8 cellular contexts compared by ENCODE assay signal in genomic region chr3:126971891-126972351, GRCh38. TPM values are rescaled to one million over a fixed set of nuclear protein-coding genes. Genes with fewer than 3 reads are reported as not detected.
DNase-seq lines count a peak whose midpoint lies in the region; ATAC-seq and TF ChIP-seq lines count a peak whose summit lies in the region.

No MANE protein-coding gene starts in this region.

- no peaks in the 10 kb centered on the region for H3K79me2 ChIP-seq in GM23338 (replicated peaks; ENCODE audit: insufficient read depth)
- H3K79me2 ChIP-seq in MM.1S (ENCODE audit: low read length), result no peaks in the 10 kb centered on the region

- peak; percentile 51 for DNase-seq in GM23338 (ENCODE audit: low spot score)
- DNase-seq in caudate nucleus (lab: John Stamatoyannopoulos, UW), result peak in 13 of 61 donors; percentile 12 to 48 (median 28)
- peak; percentile 37 to 76 for DNase-seq in left colon
- DNase-seq in MM.1S, result no peak
- no peak for DNase-seq in D341Med (ENCODE audit: low spot score)
- no peak for DNase-seq in NCI-H1694 treated with DMSO at 0.1 percent for 48 hours (lab: John Stamatoyannopoulos, UW)

- H3K27ac ChIP-seq in GM23338 (ENCODE audit: low read depth) (no peak overlapping the region), caudate nucleus (ENCODE audit: low read depth, low read length) (peak overlapping the region; percentile 14), skin epidermis (peak overlapping the region in 11 of 21 experiments; percentile 20 to 77 (median 59)), MM.1S (ENCODE audit: low read length) (no peak overlapping the region)

- ATAC-seq in GM23338 (peak; percentile 84), left colon (peak; percentile 35), GM18870 (IDR thresholded peaks at IDR 0.05; ENCODE audit: unreplicated experiment) (no peak)

- no peaks in the 10 kb centered on the region for H3K27me3 ChIP-seq in GM23338 (ENCODE audit: insufficient read depth)
- no peaks in the 10 kb centered on the region for H3K27me3 ChIP-seq in MM.1S (replicated peaks; ENCODE audit: insufficient read depth, low read length)

- TF ChIP-seq CTCF in GM23338 (conservative IDR thresholded peaks at IDR 0.05; ENCODE audit: low read depth in 2 of 2) (no peak), MM.1S (IDR thresholded peaks at IDR 0.05; ENCODE audit: low read length) (no peak)

- H3K36me3 Mint-ChIP-seq in GM23338 (ENCODE audit: low read depth), result 0 out of 3 replicates have a peak, but pooled peaks cover 5% of the 10 kb centered on the region

- H3F3A ChIP-seq in GM23338 (replicated peaks; ENCODE audit: low read depth), result no peaks in the 10 kb centered on the region
- no peaks in the 10 kb centered on the region for H3F3A ChIP-seq in MM.1S (ENCODE audit: insufficient read depth, low read length)

- no peak overlapping the region for H3K27ac Mint-ChIP-seq in GM23338

- H3K4me2 ChIP-seq in GM23338 (no peak overlapping the region), MM.1S (ENCODE audit: low read depth, low read length) (no peak overlapping the region)

- peaks cover 24% of the 10 kb centered on the region for H3K4me1 Mint-ChIP-seq in GM23338

- no peak overlapping the region for H3K4me3 Mint-ChIP-seq in GM23338

- no peak overlapping the region for H3K9ac ChIP-seq in MM.1S (ENCODE audit: low read length)

- no peaks in the 10 kb centered on the region for H3K9me3 ChIP-seq in MM.1S (replicated peaks; ENCODE audit: insufficient read depth, low read length)

- H3K36me3 ChIP-seq in GM23338 (ENCODE audit: insufficient read depth) (no peaks in the 10 kb centered on the region), MM.1S (replicated peaks; ENCODE audit: insufficient read depth, low read length) (no peaks in the 10 kb centered on the region)

- H3K4me3 ChIP-seq in GM23338, result no peak overlapping the region
- H3K4me3 ChIP-seq in skin epidermis, result no peak overlapping the region
- no peak overlapping the region for H3K4me3 ChIP-seq in MM.1S (ENCODE audit: low read length)

- no peak overlapping the region for H2AFZ ChIP-seq in GM23338
- H2AFZ ChIP-seq in MM.1S (ENCODE audit: low read length), result no peak overlapping the region

- H4K20me1 ChIP-seq in GM23338 (replicated peaks; ENCODE audit: insufficient read depth) (no peaks in the 10 kb centered on the region), MM.1S (ENCODE audit: insufficient read depth, low read length) (no peaks in the 10 kb centered on the region)

- H3K27me3 Mint-ChIP-seq in GM23338 (ENCODE audit: insufficient read depth, low read depth, poor library complexity), result peaks cover 2% of the 10 kb centered on the region

- H3K9me3 Mint-ChIP-seq in GM23338, result peaks cover 12% of the 10 kb centered on the region

- H3K9me2 ChIP-seq in GM23338 (ENCODE audit: insufficient read depth) (no peaks in the 10 kb centered on the region), MM.1S (replicated peaks; ENCODE audit: insufficient read depth, low read length) (no peaks in the 10 kb centered on the region)

- H3K4me1 ChIP-seq in GM23338 (ENCODE audit: insufficient read depth) (no peaks in the 10 kb centered on the region), MM.1S (ENCODE audit: low read length) (no peaks in the 10 kb centered on the region)

- intact Hi-C loops in left colon (cut with DNase I, micrococcal nuclease), result loop anchor here in 1 of 2 donors (10.0 kb wide), 1 partner anchor 217 kb away; no protein-coding TSS in a partner anchor

TF ChIP-seq in GM23338, 12 proteins besides CTCF, POLR2A, EP300 and RAD21 (continues in another document):
- TF ChIP-seq EZH2 (IDR thresholded peaks at IDR 0.05; ENCODE audit: low read depth, unreplicated experiment) (no peak), STAT1 (IDR thresholded peaks at IDR 0.05; ENCODE audit: unreplicated experiment) (no peak), POLR2AphosphoS5 (IDR thresholded peaks at IDR 0.05; ENCODE audit: low read depth) (no peak), CREB1 (CRISPR knock-in tag; IDR thresholded peaks at IDR 0.05; ENCODE audit: low read depth) (no peak), ETS1 (IDR thresholded peaks at IDR 0.05) (no peak), JUNB (IDR thresholded peaks at IDR 0.05; ENCODE audit: unreplicated experiment) (no peak), ZNF114 (CRISPR knock-in tag; IDR thresholded peaks at IDR 0.05) (no peak), ZNF331 (CRISPR knock-in tag; IDR thresholded peaks at IDR 0.05; ENCODE audit: low read depth) (no peak), EZH2phosphoT487 (IDR thresholded peaks at IDR 0.05; ENCODE audit: unreplicated experiment) (no peak), NANOG (IDR thresholded peaks at IDR 0.05; ENCODE audit: borderline replicate concordance) (no peak)
- TF ChIP-seq, protein P1, sequence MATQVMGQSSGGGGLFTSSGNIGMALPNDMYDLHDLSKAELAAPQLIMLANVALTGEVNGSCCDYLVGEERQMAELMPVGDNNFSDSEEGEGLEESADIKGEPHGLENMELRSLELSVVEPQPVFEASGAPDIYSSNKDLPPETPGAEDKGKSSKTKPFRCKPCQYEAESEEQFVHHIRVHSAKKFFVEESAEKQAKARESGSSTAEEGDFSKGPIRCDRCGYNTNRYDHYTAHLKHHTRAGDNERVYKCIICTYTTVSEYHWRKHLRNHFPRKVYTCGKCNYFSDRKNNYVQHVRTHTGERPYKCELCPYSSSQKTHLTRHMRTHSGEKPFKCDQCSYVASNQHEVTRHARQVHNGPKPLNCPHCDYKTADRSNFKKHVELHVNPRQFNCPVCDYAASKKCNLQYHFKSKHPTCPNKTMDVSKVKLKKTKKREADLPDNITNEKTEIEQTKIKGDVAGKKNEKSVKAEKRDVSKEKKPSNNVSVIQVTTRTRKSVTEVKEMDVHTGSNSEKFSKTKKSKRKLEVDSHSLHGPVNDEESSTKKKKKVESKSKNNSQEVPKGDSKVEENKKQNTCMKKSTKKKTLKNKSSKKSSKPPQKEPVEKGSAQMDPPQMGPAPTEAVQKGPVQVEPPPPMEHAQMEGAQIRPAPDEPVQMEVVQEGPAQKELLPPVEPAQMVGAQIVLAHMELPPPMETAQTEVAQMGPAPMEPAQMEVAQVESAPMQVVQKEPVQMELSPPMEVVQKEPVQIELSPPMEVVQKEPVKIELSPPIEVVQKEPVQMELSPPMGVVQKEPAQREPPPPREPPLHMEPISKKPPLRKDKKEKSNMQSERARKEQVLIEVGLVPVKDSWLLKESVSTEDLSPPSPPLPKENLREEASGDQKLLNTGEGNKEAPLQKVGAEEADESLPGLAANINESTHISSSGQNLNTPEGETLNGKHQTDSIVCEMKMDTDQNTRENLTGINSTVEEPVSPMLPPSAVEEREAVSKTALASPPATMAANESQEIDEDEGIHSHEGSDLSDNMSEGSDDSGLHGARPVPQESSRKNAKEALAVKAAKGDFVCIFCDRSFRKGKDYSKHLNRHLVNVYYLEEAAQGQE (IDR thresholded peaks at IDR 0.05; ENCODE audit: unreplicated experiment), result no peak

RNA-seq across cellular contexts. Expression of gene PLXNA1, which starts 11.0 kb away (rescaled TPM):
- total RNA-seq in GM23338 (2014; rRNA removed; shearing (Covaris generic)), result 73.5 and 80.2 TPM in 2 replicates
- 10.6 and 11.0 TPM in 2 replicates for polyA plus RNA-seq in GM23338 (2016; fragmentation: Nextera tagmentation; extraction: Ambion mirVana)
- 10 to 100 TPM; 15.4 to 18.0 TPM for total RNA-seq in left colon

Comparison
In these comparisons a context has a peak if more than half of its experiments do, and no peak if none do; other contexts are left out.
1. DNase-seq: peak in GM23338 (single experiment) and left colon (2 of 2); none in MM.1S (single experiment), D341Med (single experiment) and NCI-H1694 treated with DMSO at 0.1 percent for 48 hours (single experiment).
2. H3K27ac ChIP-seq: peak in caudate nucleus (single experiment) and skin epidermis (11 of 21); none in GM23338 (single experiment) and MM.1S (single experiment).